Comparison of ENCODE assay signal across 1 cellular context in the genomic region with DNA sequence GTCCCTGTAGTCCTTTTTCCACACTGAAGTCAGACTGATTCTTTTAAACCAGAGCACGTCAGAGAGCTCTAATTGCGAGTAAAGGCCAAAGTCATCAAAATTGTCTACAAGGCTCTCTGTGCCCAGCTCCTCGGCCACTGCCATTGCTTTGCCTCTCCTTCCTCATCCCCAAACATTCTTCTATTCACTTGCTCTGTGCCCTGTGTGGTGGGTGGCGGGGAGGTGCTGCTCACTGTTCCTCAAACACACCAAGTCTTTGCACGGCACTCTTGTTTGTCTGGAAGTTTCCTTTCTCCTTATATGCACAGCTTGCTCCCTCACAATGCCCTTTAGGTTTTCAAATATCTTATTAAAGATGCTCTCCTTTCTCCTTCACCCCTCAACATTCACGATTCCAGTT.
TF ChIP-seq lines count a peak whose summit lies in the region.

No MANE protein-coding gene starts in this region.

TF ChIP-seq in GM23338, 12 proteins besides CTCF, POLR2A, EP300 and RAD21 (continued from another document):
- TF ChIP-seq EZH2 (IDR thresholded peaks at IDR 0.05; ENCODE audit: low read depth, unreplicated experiment) (no peak), ZNF114 (CRISPR knock-in tag; IDR thresholded peaks at IDR 0.05) (no peak), CREB1 (CRISPR knock-in tag; IDR thresholded peaks at IDR 0.05; ENCODE audit: low read depth) (no peak), ZNF462 (CRISPR knock-in tag; IDR thresholded peaks at IDR 0.05) (no peak), EZH2phosphoT487 (IDR thresholded peaks at IDR 0.05; ENCODE audit: unreplicated experiment) (no peak)
- TF ChIP-seq, protein P1, sequence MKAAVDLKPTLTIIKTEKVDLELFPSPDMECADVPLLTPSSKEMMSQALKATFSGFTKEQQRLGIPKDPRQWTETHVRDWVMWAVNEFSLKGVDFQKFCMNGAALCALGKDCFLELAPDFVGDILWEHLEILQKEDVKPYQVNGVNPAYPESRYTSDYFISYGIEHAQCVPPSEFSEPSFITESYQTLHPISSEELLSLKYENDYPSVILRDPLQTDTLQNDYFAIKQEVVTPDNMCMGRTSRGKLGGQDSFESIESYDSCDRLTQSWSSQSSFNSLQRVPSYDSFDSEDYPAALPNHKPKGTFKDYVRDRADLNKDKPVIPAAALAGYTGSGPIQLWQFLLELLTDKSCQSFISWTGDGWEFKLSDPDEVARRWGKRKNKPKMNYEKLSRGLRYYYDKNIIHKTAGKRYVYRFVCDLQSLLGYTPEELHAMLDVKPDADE (IDR thresholded peaks at IDR 0.05) = no peak
- TF ChIP-seq, protein P2, sequence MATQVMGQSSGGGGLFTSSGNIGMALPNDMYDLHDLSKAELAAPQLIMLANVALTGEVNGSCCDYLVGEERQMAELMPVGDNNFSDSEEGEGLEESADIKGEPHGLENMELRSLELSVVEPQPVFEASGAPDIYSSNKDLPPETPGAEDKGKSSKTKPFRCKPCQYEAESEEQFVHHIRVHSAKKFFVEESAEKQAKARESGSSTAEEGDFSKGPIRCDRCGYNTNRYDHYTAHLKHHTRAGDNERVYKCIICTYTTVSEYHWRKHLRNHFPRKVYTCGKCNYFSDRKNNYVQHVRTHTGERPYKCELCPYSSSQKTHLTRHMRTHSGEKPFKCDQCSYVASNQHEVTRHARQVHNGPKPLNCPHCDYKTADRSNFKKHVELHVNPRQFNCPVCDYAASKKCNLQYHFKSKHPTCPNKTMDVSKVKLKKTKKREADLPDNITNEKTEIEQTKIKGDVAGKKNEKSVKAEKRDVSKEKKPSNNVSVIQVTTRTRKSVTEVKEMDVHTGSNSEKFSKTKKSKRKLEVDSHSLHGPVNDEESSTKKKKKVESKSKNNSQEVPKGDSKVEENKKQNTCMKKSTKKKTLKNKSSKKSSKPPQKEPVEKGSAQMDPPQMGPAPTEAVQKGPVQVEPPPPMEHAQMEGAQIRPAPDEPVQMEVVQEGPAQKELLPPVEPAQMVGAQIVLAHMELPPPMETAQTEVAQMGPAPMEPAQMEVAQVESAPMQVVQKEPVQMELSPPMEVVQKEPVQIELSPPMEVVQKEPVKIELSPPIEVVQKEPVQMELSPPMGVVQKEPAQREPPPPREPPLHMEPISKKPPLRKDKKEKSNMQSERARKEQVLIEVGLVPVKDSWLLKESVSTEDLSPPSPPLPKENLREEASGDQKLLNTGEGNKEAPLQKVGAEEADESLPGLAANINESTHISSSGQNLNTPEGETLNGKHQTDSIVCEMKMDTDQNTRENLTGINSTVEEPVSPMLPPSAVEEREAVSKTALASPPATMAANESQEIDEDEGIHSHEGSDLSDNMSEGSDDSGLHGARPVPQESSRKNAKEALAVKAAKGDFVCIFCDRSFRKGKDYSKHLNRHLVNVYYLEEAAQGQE (IDR thresholded peaks at IDR 0.05; ENCODE audit: unreplicated experiment) = no peak
